ENCODE assay signal across 8 cellular contexts in the genomic region with DNA sequence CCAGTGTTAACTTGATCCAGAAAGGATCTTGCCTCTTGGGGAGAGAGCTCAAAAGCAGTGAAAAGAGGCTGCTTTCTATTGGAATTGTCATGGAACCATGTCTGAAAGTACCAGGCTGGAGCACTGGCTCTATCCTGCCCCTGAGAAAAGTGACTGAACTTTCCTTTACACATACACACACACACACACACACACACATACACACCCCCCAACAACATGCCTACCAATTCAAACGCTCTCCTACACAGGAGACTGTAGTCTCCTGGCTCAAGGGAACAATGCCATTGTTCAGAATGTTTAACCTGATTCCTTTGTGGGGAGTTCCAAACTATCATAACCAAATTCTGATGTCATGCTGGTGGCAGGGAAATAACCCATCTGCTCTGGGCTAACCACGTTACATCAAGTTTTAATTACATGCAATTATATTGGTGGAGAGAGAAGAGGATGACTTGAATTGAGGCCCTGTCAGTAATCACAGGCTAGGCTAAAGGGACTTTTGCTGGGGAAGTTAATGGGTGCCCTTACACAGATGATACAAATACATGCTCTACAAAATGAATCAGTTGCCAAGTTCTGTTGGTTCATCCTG. TPM values are rescaled to one million over a fixed set of nuclear protein-coding genes. Genes with fewer than 3 reads are reported as not detected.
DNase-seq lines count a peak whose midpoint lies in the region; ATAC-seq and TF ChIP-seq lines count a peak whose summit lies in the region.

No MANE protein-coding gene starts in this region.

- CTCF ChIA-PET in activated CD8-positive, alpha-beta T cell treated with anti-CD3 and anti-CD28 coated beads, Interleukin-2, amount 10 ng/mL, durations not matched to agents 7 days and 5 days (lab: Charles Lee): interaction anchor here (0.7 to 1.5 kb wide), 3 partner anchors 8 to 35 kb away, joined by 3 to 5 read pairs (median 3); no protein-coding TSS in a partner anchor

- no peak overlapping the region for H3K4me3 ChIP-seq in testis

- in situ Hi-C loops in G401 (cut with HindIII; ENCODE audit: low sequenced_read_pairs): no loop called here

- H3K9me3 Mint-ChIP-seq in activated CD8-positive, alpha-beta T cell treated with anti-CD3 and anti-CD28 coated beads, Interleukin-2, amount 10 ng/mL, durations not matched to agents 7 days and 5 days (ENCODE audit: insufficient read depth): peaks cover 7% of the 10 kb centered on the region

- H3K27me3 Mint-ChIP-seq in activated CD8-positive, alpha-beta T cell treated with anti-CD3 and anti-CD28 coated beads, Interleukin-2, amount 10 ng/mL, durations not matched to agents 7 days and 5 days (ENCODE audit: low read depth): no peaks in the 10 kb centered on the region

- H3K36me3 Mint-ChIP-seq in activated CD8-positive, alpha-beta T cell treated with anti-CD3 and anti-CD28 coated beads, Interleukin-2, amount 10 ng/mL, durations not matched to agents 7 days and 5 days (ENCODE audit: low read depth): peaks cover 14% of the 10 kb centered on the region

- peak; percentile 21 for DNase-seq in stimulated activated naive CD4-positive, alpha-beta T cell treated with Interleukin-2 at 50 U/mL for 16 hours (lab: John Stamatoyannopoulos, UW)
- DNase-seq in stimulated activated naive CD4-positive, alpha-beta T cell (lab: John Stamatoyannopoulos, UW): no peak
- no peak for DNase-seq in activated CD8-positive, alpha-beta T cell treated with anti-CD3 and anti-CD28 coated beads, Interleukin-2, amount 10 ng/mL, durations not matched to agents 7 days and 5 days
- DNase-seq in G401 (ENCODE audit: low spot score): no peak
- no peak for DNase-seq in testis
- DNase-seq in GM19240 (ENCODE audit: insufficient read length, low spot score): no peak
- DNase-seq in C1 segment of cervical spinal cord (lab: John Stamatoyannopoulos, UW): no peak

- peak overlapping the region; percentile 44 for H3K27ac Mint-ChIP-seq in activated CD8-positive, alpha-beta T cell treated with anti-CD3 and anti-CD28 coated beads, Interleukin-2, amount 10 ng/mL, durations not matched to agents 7 days and 5 days

- H3K4me3 Mint-ChIP-seq in activated CD8-positive, alpha-beta T cell treated with anti-CD3 and anti-CD28 coated beads, Interleukin-2, amount 10 ng/mL, durations not matched to agents 7 days and 5 days: no peak overlapping the region

- TF ChIP-seq POLR2A in testis (IDR thresholded peaks at IDR 0.05): no peak

- no peak for TF ChIP-seq CTCF in testis (IDR thresholded peaks at IDR 0.05)

- H3K4me1 ChIP-seq in testis: no peaks in the 10 kb centered on the region

- H3K36me3 ChIP-seq in testis (ENCODE audit: low read depth, missing control alignments): no peaks in the 10 kb centered on the region

- H3K27ac ChIP-seq in testis: no peak overlapping the region

- peak; percentile 33 for ATAC-seq in HG02943 (IDR thresholded peaks at IDR 0.05; ENCODE audit: low read depth, unreplicated experiment)
- peak; percentile 68 for ATAC-seq in activated CD8-positive, alpha-beta T cell treated with anti-CD3 and anti-CD28 coated beads, Interleukin-2, amount 10 ng/mL, durations not matched to agents 7 days and 5 days

- no peaks in the 10 kb centered on the region for H3K27me3 ChIP-seq in testis

- intact Hi-C loops in testis (cut with DNase I; ENCODE audit: low total_unique reads): no loop called here

- POLR2A ChIA-PET in activated CD8-positive, alpha-beta T cell treated with anti-CD3 and anti-CD28 coated beads, Interleukin-2, amount 10 ng/mL, durations not matched to agents 7 days and 5 days (lab: Charles Lee): interaction anchor here (1.2 to 1.7 kb wide), 2 partner anchors 10 to 52 kb away, joined by 3 to 4 read pairs; partner anchors contain the start of gene DUSP10

- WGBS in testis, 2 donors: 81 to 87% methylated on average over 2 of the region's 2 CpGs

- H3K9me3 ChIP-seq in testis: no peaks in the 10 kb centered on the region

- peaks cover 25% of the 10 kb centered on the region for H3K4me1 Mint-ChIP-seq in activated CD8-positive, alpha-beta T cell treated with anti-CD3 and anti-CD28 coated beads, Interleukin-2, amount 10 ng/mL, durations not matched to agents 7 days and 5 days (ENCODE audit: low read depth)

RNA-seq across cellular contexts. Expression of gene DUSP10, which starts 52.3 kb away (rescaled TPM):
- 10 to 100 TPM; 12.1 to 13.0 TPM for total RNA-seq in activated CD8-positive, alpha-beta T cell treated with anti-CD3 and anti-CD28 coated beads, Interleukin-2, amount 10 ng/mL, durations not matched to agents 7 days and 5 days
- total RNA-seq in G401 (2014; rRNA removed; shearing (Covaris generic)): not detected in 2 replicates
- total RNA-seq in testis: 10 to 100 TPM; 12.3 to 14.6 TPM
- polyA plus RNA-seq in testis (ENCODE audit: insufficient read depth, low read depth, low replicate concordance): 17.4 TPM

Comparison
In these comparisons a context has a peak if more than half of its experiments do, and no peak if none do; other contexts are left out.
1. RNA of gene DUSP10, which starts 52.3 kb away (total RNA-seq): 12.3 to 14.6 TPM in testis and 12.1 to 13.0 TPM in activated CD8-positive, alpha-beta T cell treated with anti-CD3 and anti-CD28 coated beads, Interleukin-2, amount 10 ng/mL, durations not matched to agents 7 days and 5 days; not detected in G401; every median in the first group is over 10 times any median in the second.